Comparison of ENCODE assay signal across 10 cellular contexts in the genomic region with DNA sequence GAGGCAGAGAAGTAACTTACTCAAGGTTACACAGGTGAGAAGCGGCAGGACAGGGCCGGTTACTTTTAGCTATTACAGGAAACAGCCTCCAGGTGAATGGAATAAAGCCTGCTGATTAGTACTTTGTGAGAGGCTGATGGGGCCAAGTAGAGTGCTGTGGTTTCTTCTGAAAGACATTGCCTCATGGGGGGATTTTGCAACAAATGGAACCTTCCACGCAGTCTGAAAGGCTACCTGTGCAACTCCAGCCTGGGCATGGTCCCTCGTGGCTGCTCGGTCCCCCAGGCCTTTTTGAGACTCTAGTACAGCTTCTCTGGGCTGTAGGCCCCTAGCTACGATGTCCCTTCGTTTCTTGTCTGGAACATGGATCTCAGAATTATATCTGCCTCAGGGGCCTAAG. TPM values are rescaled to one million over a fixed set of nuclear protein-coding genes. Genes with fewer than 3 reads are reported as not detected.
A peak's percentile ranks its signal among the peaks of the same experiment; 100 is the strongest.
DNase-seq lines count a peak whose midpoint lies in the region; ATAC-seq and TF ChIP-seq lines count a peak whose summit lies in the region.
"Had no signal": no experiment of that assay in that cellular context is flagged by ENCODE, and none has a peak within 500 bp of the region (broad histone marks: within the 10 kb centered on the region; RNA-seq: fewer than 3 reads in every experiment).

No MANE protein-coding gene starts in this region.

- H2AFZ ChIP-seq in GM23338 (no peak overlapping the region), PC-9 (no peak overlapping the region), osteoblast (ENCODE audit: low read length) (no peak overlapping the region)

- H3F3A ChIP-seq in GM23338 (replicated peaks; ENCODE audit: low read depth) (no peaks in the 10 kb centered on the region), PC-9 (ENCODE audit: insufficient read depth, low read depth) (peaks cover 23% of the 10 kb centered on the region; the same call in 1 of the 2 replicates)

- H3K4me1 ChIP-seq in GM23338 (ENCODE audit: insufficient read depth) = peaks cover 16% of the 10 kb centered on the region
- peaks cover 32% of the 10 kb centered on the region for H3K4me1 ChIP-seq in PC-9 (replicated peaks; ENCODE audit: insufficient read depth)
- H3K4me1 ChIP-seq in osteoblast (ENCODE audit: insufficient read depth, low read length) = peaks cover 16% of the 10 kb centered on the region

- peaks cover 23% of the 10 kb centered on the region for H3K27me3 Mint-ChIP-seq in GM23338 (ENCODE audit: insufficient read depth, low read depth, poor library complexity)

- CTCF ChIA-PET in PC-9 (lab: Charles Lee) = no interaction called here

- H3K4me3 ChIP-seq in GM23338 (no peak overlapping the region), PC-9 (no peak overlapping the region), epithelial cell of esophagus (ENCODE audit: low read length) (no peak overlapping the region), MG63 (no peak overlapping the region), osteoblast (ENCODE audit: insufficient read depth, low read length) (no peak overlapping the region)

- POLR2A ChIA-PET in PC-9 (lab: Charles Lee; ENCODE audit: unreplicated experiment) = no interaction called here

- intact Hi-C loops in PC-9 (cut with micrococcal nuclease; ENCODE audit: unreplicated experiment) = no loop called here

- H3K9me2 ChIP-seq in GM23338 (ENCODE audit: insufficient read depth) (0 out of 2 replicates have a peak, but pooled peaks cover 6% of the 10 kb centered on the region), PC-9 (ENCODE audit: insufficient read depth) (no peaks in the 10 kb centered on the region)

- peaks cover 13% of the 10 kb centered on the region for H3K36me3 Mint-ChIP-seq in GM23338 (ENCODE audit: low read depth)
- peaks cover 17% of the 10 kb centered on the region for H3K36me3 Mint-ChIP-seq in stimulated activated effector memory CD8-positive, alpha-beta T cell treated with anti-CD3 and anti-CD28 coated beads, Interleukin-12 subunit alpha, Interleukin-12 subunit beta, amount 100 ng/mL, for 72 hours

- H4K20me1 ChIP-seq in GM23338 (replicated peaks; ENCODE audit: insufficient read depth) = no peaks in the 10 kb centered on the region; the same call in 1 of the 2 replicates
- no peaks in the 10 kb centered on the region for H4K20me1 ChIP-seq in PC-9 (ENCODE audit: insufficient read depth)
- H4K20me1 ChIP-seq in osteoblast (ENCODE audit: insufficient read depth, low read length) = peaks cover 6% of the 10 kb centered on the region

- H3K9me3 ChIP-seq in PC-9 (ENCODE audit: insufficient read depth, low read depth) (no peaks in the 10 kb centered on the region), MG63 (no peaks in the 10 kb centered on the region; the same call in 1 of the 2 replicates), osteoblast (ENCODE audit: low read depth, low read length) (no peaks in the 10 kb centered on the region)
- H3K9me3 ChIP-seq: ascending aorta had no signal

- H3K79me2 ChIP-seq in GM23338 (replicated peaks; ENCODE audit: insufficient read depth) (peaks cover 25% of the 10 kb centered on the region; the same call in 1 of the 2 replicates), PC-9 (ENCODE audit: low read depth) (peaks cover 21% of the 10 kb centered on the region), osteoblast (ENCODE audit: insufficient read depth, low read length) (peaks cover 9% of the 10 kb centered on the region)

- peaks cover 24% of the 10 kb centered on the region for H3K4me1 Mint-ChIP-seq in GM23338
- peaks cover 40% of the 10 kb centered on the region for H3K4me1 Mint-ChIP-seq in stimulated activated effector memory CD8-positive, alpha-beta T cell treated with anti-CD3 and anti-CD28 coated beads, Interleukin-12 subunit alpha, Interleukin-12 subunit beta, amount 100 ng/mL, for 72 hours

- no peaks in the 10 kb centered on the region for H3K36me3 ChIP-seq in GM23338 (ENCODE audit: insufficient read depth)
- no peaks in the 10 kb centered on the region for H3K36me3 ChIP-seq in PC-9 (ENCODE audit: low read depth)
- no peaks in the 10 kb centered on the region for H3K36me3 ChIP-seq in MG63
- H3K36me3 ChIP-seq in osteoblast (ENCODE audit: insufficient read depth, low read length) = no peaks in the 10 kb centered on the region
- H3K36me3 ChIP-seq: ascending aorta had no signal

- ATAC-seq in GM23338 = no peak; the same call in 2 of the 3 replicates
- ATAC-seq in stimulated activated effector memory CD8-positive, alpha-beta T cell treated with anti-CD3 and anti-CD28 coated beads, Interleukin-12 subunit alpha, Interleukin-12 subunit beta, amount 100 ng/mL, for 72 hours = no peak
- ATAC-seq in HG02610 (IDR thresholded peaks at IDR 0.05; ENCODE audit: unreplicated experiment) = no peak

- peak overlapping the region; percentile 78; the same call in 2 of the 3 replicates for H3K4me3 Mint-ChIP-seq in GM23338
- peak overlapping the region; percentile 78 for H3K4me3 Mint-ChIP-seq in stimulated activated effector memory CD8-positive, alpha-beta T cell treated with anti-CD3 and anti-CD28 coated beads, Interleukin-12 subunit alpha, Interleukin-12 subunit beta, amount 100 ng/mL, for 72 hours

- DNase-seq in GM23338 (ENCODE audit: low spot score) (no peak), PC-9 (no peak), epithelial cell of esophagus (ENCODE audit: low read depth) (peak; percentile 41), MG63 (no peak), osteoblast (ENCODE audit: insufficient read length, low spot score, missing footprints) (no peak)
- no peak for DNase-seq in stimulated activated effector memory CD8-positive, alpha-beta T cell treated with anti-CD3 and anti-CD28 coated beads, Interleukin-12 subunit alpha, Interleukin-12 subunit beta, amount 100 ng/mL, for 72 hours (ENCODE audit: low spot score in 2 of 2)
- DNase-seq: small intestine had no signal

- peaks cover 14% of the 10 kb centered on the region for H3K27me3 ChIP-seq in GM23338 (ENCODE audit: insufficient read depth)
- no peaks in the 10 kb centered on the region for H3K27me3 ChIP-seq in PC-9 (ENCODE audit: insufficient read depth, low read depth)
- H3K27me3 ChIP-seq in MG63 = no peaks in the 10 kb centered on the region
- H3K27me3 ChIP-seq in osteoblast (ENCODE audit: insufficient read depth, low read length) = no peaks in the 10 kb centered on the region
- H3K27me3 ChIP-seq: ascending aorta had no signal

- H3K27ac ChIP-seq in GM23338 (ENCODE audit: low read depth) = no peak overlapping the region
- no peak overlapping the region for H3K27ac ChIP-seq in PC-9
- no peak overlapping the region for H3K27ac ChIP-seq in osteoblast (ENCODE audit: low read depth, low read length)

- no peak for TF ChIP-seq CTCF in GM23338 (conservative IDR thresholded peaks at IDR 0.05; ENCODE audit: low read depth in 2 of 2)
- no peak for TF ChIP-seq CTCF in PC-9 (conservative IDR thresholded peaks at IDR 0.05)
- no peak for TF ChIP-seq CTCF in epithelial cell of esophagus (IDR thresholded peaks at IDR 0.05; ENCODE audit: insufficient read depth, low read depth, low read length, missing control alignments)
- TF ChIP-seq CTCF in osteoblast (IDR thresholded peaks at IDR 0.05; ENCODE audit: extremely low read depth, low read depth, low read length) = no peak

- H3K27ac Mint-ChIP-seq in GM23338 = no peak overlapping the region
- H3K27ac Mint-ChIP-seq in stimulated activated effector memory CD8-positive, alpha-beta T cell treated with anti-CD3 and anti-CD28 coated beads, Interleukin-12 subunit alpha, Interleukin-12 subunit beta, amount 100 ng/mL, for 72 hours = peak overlapping the region; percentile 87

- peaks cover 6% of the 10 kb centered on the region; the same call in 1 of the 3 replicates for H3K9me3 Mint-ChIP-seq in GM23338
- no peaks in the 10 kb centered on the region for H3K9me3 Mint-ChIP-seq in stimulated activated effector memory CD8-positive, alpha-beta T cell treated with anti-CD3 and anti-CD28 coated beads, Interleukin-12 subunit alpha, Interleukin-12 subunit beta, amount 100 ng/mL, for 72 hours

- BruUV-seq in PC-9 (replicated peaks; lab: Mats Ljungman, UMichigan) = no TSS peak

- peak overlapping the region; percentile 92 for H3K4me2 ChIP-seq in GM23338
- peak overlapping the region; percentile 90 for H3K4me2 ChIP-seq in PC-9
- no peak overlapping the region for H3K4me2 ChIP-seq in osteoblast (ENCODE audit: insufficient read depth, low read length)

TF ChIP-seq in GM23338, 12 proteins besides CTCF, POLR2A, EP300 and RAD21 (continues in another document):
- TF ChIP-seq, protein P1, sequence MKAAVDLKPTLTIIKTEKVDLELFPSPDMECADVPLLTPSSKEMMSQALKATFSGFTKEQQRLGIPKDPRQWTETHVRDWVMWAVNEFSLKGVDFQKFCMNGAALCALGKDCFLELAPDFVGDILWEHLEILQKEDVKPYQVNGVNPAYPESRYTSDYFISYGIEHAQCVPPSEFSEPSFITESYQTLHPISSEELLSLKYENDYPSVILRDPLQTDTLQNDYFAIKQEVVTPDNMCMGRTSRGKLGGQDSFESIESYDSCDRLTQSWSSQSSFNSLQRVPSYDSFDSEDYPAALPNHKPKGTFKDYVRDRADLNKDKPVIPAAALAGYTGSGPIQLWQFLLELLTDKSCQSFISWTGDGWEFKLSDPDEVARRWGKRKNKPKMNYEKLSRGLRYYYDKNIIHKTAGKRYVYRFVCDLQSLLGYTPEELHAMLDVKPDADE (IDR thresholded peaks at IDR 0.05) = no peak

RNA-seq across cellular contexts. Expression of a gene that starts 2.0 kb away (rescaled TPM):
- 10.0 and 13.6 TPM in 2 replicates for total RNA-seq in GM23338 (2014; rRNA removed; shearing (Covaris generic))
- 2.1 and 2.8 TPM in 2 replicates for polyA plus RNA-seq in GM23338 (2016; fragmentation: Nextera tagmentation; extraction: Ambion mirVana)
- total RNA-seq in PC-9 (2021) = 6.6 and 12.1 TPM in 2 replicates
- total RNA-seq in MG63 (2014; rRNA removed; shearing (Covaris generic); ENCODE audit: low replicate concordance) = 4.5 and 11.1 TPM in 2 replicates
- total RNA-seq in osteoblast = 12.3 and 13.8 TPM in 2 replicates

RNA-seq across cellular contexts. Expression of a gene that starts 25.5 kb away (rescaled TPM):
- 166 and 179 TPM in 2 replicates for total RNA-seq in GM23338 (2014; rRNA removed; shearing (Covaris generic))
- 494 and 509 TPM in 2 replicates for polyA plus RNA-seq in GM23338 (2016; fragmentation: Nextera tagmentation; extraction: Ambion mirVana)
- total RNA-seq in PC-9 (2021) (81.9 and 90.6 TPM in 2 replicates), osteoblast (89.6 and 98.8 TPM in 2 replicates)
- 62.6 and 103 TPM in 2 replicates for total RNA-seq in MG63 (2014; rRNA removed; shearing (Covaris generic); ENCODE audit: low replicate concordance)

RNA-seq across cellular contexts. Expression of a gene that starts 44.5 kb away (rescaled TPM):
- not detected in 2 replicates for total RNA-seq in GM23338 (2014; rRNA removed; shearing (Covaris generic))
- polyA plus RNA-seq in GM23338 (2016; fragmentation: Nextera tagmentation; extraction: Ambion mirVana) = not detected in 2 replicates
- total RNA-seq in PC-9 (2021) = not detected in 2 replicates
- not detected in 2 replicates for total RNA-seq in MG63 (2014; rRNA removed; shearing (Covaris generic); ENCODE audit: low replicate concordance)
- total RNA-seq in osteoblast = not detected in 2 replicates
- total RNA-seq: ascending aorta, fibroblast of lung had no signal
- polyA plus RNA-seq: fibroblast of lung, small intestine had no signal
